1 cellular context compared by ENCODE assay signal in genomic region chr2:71129891-71130324, GRCh38.
TF ChIP-seq lines count a peak whose summit lies in the region.

Gene MCEE, minus strand, starts transcription at chr2:71130229. Its CDS starts 10 bp downstream, at chr2:71130219.

TF ChIP-seq in K562, 482 proteins besides CTCF, POLR2A, EP300 and RAD21 (continued from another document and continues in another):
- TF ChIP-seq ARID4B (CRISPR knock-in tag; IDR thresholded peaks at IDR 0.05) (0 out of 2 replicates have a peak, but pooled peaks have one; percentile 41), SMARCA4 (IDR thresholded peaks at IDR 0.05) (peak; percentile 14; the same call in 1 of the 2 replicates), PTRF (tag; IDR thresholded peaks at IDR 0.05) (no peak), SRSF3 (IDR thresholded peaks at IDR 0.05; ENCODE audit: insufficient read depth, low read length) (peak; percentile 83; the same call in 1 of the 2 replicates), FIP1L1 (IDR thresholded peaks at IDR 0.05; ENCODE audit: low read depth, low read length, poor library complexity, severe bottlenecking) (no peak), THAP7 (CRISPR knock-in tag; IDR thresholded peaks at IDR 0.05) (no peak), THRAP3 (IDR thresholded peaks at IDR 0.05; ENCODE audit: borderline replicate concordance) (no peak), ZNF584 (CRISPR knock-in tag; IDR thresholded peaks at IDR 0.05; ENCODE audit: low read depth) (no peak), RBM14 (IDR thresholded peaks at IDR 0.05; ENCODE audit: borderline replicate concordance, insufficient read depth, low read depth, low read length) (no peak), NCOA4 (IDR thresholded peaks at IDR 0.05; ENCODE audit: partially characterized antibody) (no peak), PHB (CRISPR knock-in tag; IDR thresholded peaks at IDR 0.05) (no peak), RBM22 (IDR thresholded peaks at IDR 0.05; ENCODE audit: low read depth, low read length, poor library complexity, severe bottlenecking) (no peak), MEF2D (tag; conservative IDR thresholded peaks at IDR 0.05; ENCODE audit: low read depth) (no peak), ZNF224 (CRISPR knock-in tag; IDR thresholded peaks at IDR 0.05) (no peak), CREB1 (IDR thresholded peaks at IDR 0.05) (no peak; the same call in 1 of the 2 replicates), CREB1 (CRISPR knock-in tag; IDR thresholded peaks at IDR 0.05) (no peak), NR1H2 (CRISPR knock-in tag; IDR thresholded peaks at IDR 0.05) (no peak), ZNF41 (CRISPR knock-in tag; conservative IDR thresholded peaks at IDR 0.05) (no peak), CREB3L1 (IDR thresholded peaks at IDR 0.05; ENCODE audit: borderline replicate concordance, low read depth) (peak; percentile 99), CBX8 (IDR thresholded peaks at IDR 0.05; ENCODE audit: borderline replicate concordance, extremely low read depth, low read depth, low read length, poor library complexity, severe bottlenecking) (no peak), RB1 (IDR thresholded peaks at IDR 0.05; ENCODE audit: low read depth) (peak; percentile 56), FOXM1 (IDR thresholded peaks at IDR 0.05; ENCODE audit: low read depth) (no peak), FOXM1 (CRISPR knock-in tag; IDR thresholded peaks at IDR 0.05; ENCODE audit: low read depth) (no peak), GTF2E2 (tag; IDR thresholded peaks at IDR 0.05) (0 out of 2 replicates have a peak, but pooled peaks have one; percentile 43), BHLHE40 (IDR thresholded peaks at IDR 0.05; ENCODE audit: low read length) (peak; percentile 43; the same call in 1 of the 2 replicates), SOX6 (IDR thresholded peaks at IDR 0.05) (no peak), ZBTB33 (CRISPR knock-in tag; IDR thresholded peaks at IDR 0.05) (no peak), JUN (IDR thresholded peaks at IDR 0.05; ENCODE audit: borderline replicate concordance, low read depth, low read length) (no peak), JUN (CRISPR knock-in tag; IDR thresholded peaks at IDR 0.05; ENCODE audit: borderline replicate concordance) (no peak), ZNF764 (CRISPR knock-in tag; IDR thresholded peaks at IDR 0.05; ENCODE audit: low read depth) (no peak), EGR1 (conservative IDR thresholded peaks at IDR 0.05) (peak; percentile 71), ZNF830 (CRISPR knock-in tag; IDR thresholded peaks at IDR 0.05) (no peak), ERF (CRISPR knock-in tag; IDR thresholded peaks at IDR 0.05) (no peak), SMAD4 (CRISPR knock-in tag; conservative IDR thresholded peaks at IDR 0.05) (no peak), PHF20 (IDR thresholded peaks at IDR 0.05; ENCODE audit: partially characterized antibody) (no peak), NFE2L1 (tag; IDR thresholded peaks at IDR 0.05; ENCODE audit: borderline replicate concordance, low read depth) (no peak), ZNF408 (CRISPR knock-in tag; IDR thresholded peaks at IDR 0.05; ENCODE audit: low read depth) (no peak), PML (IDR thresholded peaks at IDR 0.05; ENCODE audit: low read length) (0 out of 2 replicates have a peak, but pooled peaks have one; percentile 18), ZNF449 (CRISPR knock-in tag; IDR thresholded peaks at IDR 0.05) (no peak), RBM17 (IDR thresholded peaks at IDR 0.05; ENCODE audit: borderline replicate concordance, low read depth, low read length) (no peak), ILK (tag; IDR thresholded peaks at IDR 0.05; ENCODE audit: borderline replicate concordance, low read depth) (no peak), HMBOX1 (IDR thresholded peaks at IDR 0.05) (0 out of 2 replicates have a peak, but pooled peaks have one; percentile 43), ZBTB17 (CRISPR knock-in tag; IDR thresholded peaks at IDR 0.05) (peak; percentile 36; the same call in 1 of the 2 replicates), BRD9 (IDR thresholded peaks at IDR 0.05; ENCODE audit: low read depth, partially characterized antibody) (no peak), CHD1 (IDR thresholded peaks at IDR 0.05; ENCODE audit: low read length) (peak; percentile 89), PATZ1 (CRISPR knock-in tag; IDR thresholded peaks at IDR 0.05; ENCODE audit: borderline replicate concordance) (no peak), RBBP5 (IDR thresholded peaks at IDR 0.05; ENCODE audit: borderline replicate concordance, insufficient read depth, low read length, poor library complexity, severe bottlenecking) (peak; percentile 51), TARDBP (IDR thresholded peaks at IDR 0.05) (no peak), MCM2 (IDR thresholded peaks at IDR 0.05; ENCODE audit: low read depth) (no peak), TBL1XR1 (IDR thresholded peaks at IDR 0.05; ENCODE audit: low read length in 2 of 2) (0 out of 4 replicates have a peak, but pooled peaks of 1 of the 2 experiments have one; percentile 27), SP1 (CRISPR knock-in tag; IDR thresholded peaks at IDR 0.05) (peak; percentile 61), POLR2B (IDR thresholded peaks at IDR 0.05; ENCODE audit: low read depth, partially characterized antibody) (peak; percentile 87), TSHZ1 (CRISPR knock-in tag; IDR thresholded peaks at IDR 0.05) (no peak), TAF1 (IDR thresholded peaks at IDR 0.05; ENCODE audit: control insufficient read depth, extremely low read depth, insufficient read depth, low read length, severe bottlenecking) (peak; percentile 87), HDGF (IDR thresholded peaks at IDR 0.05) (no peak), TCF7L2 (IDR thresholded peaks at IDR 0.05; ENCODE audit: low read depth, low read length) (no peak), RFX1 (IDR thresholded peaks at IDR 0.05) (no peak)
